ENCODE assay signal across 8 cellular contexts in genomic region chr14:21104448-21105060, GRCh38. TPM values are rescaled to one million over a fixed set of nuclear protein-coding genes. Genes with fewer than 3 reads are reported as not detected.
A peak's percentile ranks its signal among the peaks of the same experiment; 100 is the strongest.
DNase-seq lines count a peak whose midpoint lies in the region; ATAC-seq and TF ChIP-seq lines count a peak whose summit lies in the region.

No MANE protein-coding gene starts in this region.

- no peaks in the 10 kb centered on the region for H3K36me3 ChIP-seq in endodermal cell (ENCODE audit: control insufficient read depth, insufficient read depth, low read length)
- no peaks in the 10 kb centered on the region for H3K36me3 ChIP-seq in mesendoderm (ENCODE audit: control insufficient read depth, insufficient read depth, low read length)

- POLR2A ChIA-PET in activated CD8-positive, alpha-beta T cell treated with anti-CD3 and anti-CD28 coated beads for 36 hours (lab: Charles Lee) = interaction anchor here (1.0 to 4.7 kb wide), 8 partner anchors 11 to 161 kb away, joined by 3 to 30 read pairs (median 6); partner anchors contain the start of gene ARHGEF40

- DNase-seq in Ammon's horn (ENCODE audit: low spot score) (peak; percentile 91), NCI-H526 treated with DMSO at 0.1 percent for 48 hours (lab: John Stamatoyannopoulos, UW) (peak; percentile 77), endodermal cell (peak; percentile 92), mesendoderm (peak; percentile 93)
- peak; percentile 80 for DNase-seq in activated CD8-positive, alpha-beta T cell treated with anti-CD3 and anti-CD28 coated beads for 36 hours
- peak; percentile 39 for DNase-seq in stimulated activated CD8-positive, alpha-beta memory T cell treated with anti-CD3 and anti-CD28 coated beads, Interleukin-15, amount 100 ng/mL, for 1 hour (ENCODE audit: low read depth)

- H2BK5ac ChIP-seq in mesendoderm (ENCODE audit: low read length) = peak overlapping the region; percentile 96

- H3K18ac ChIP-seq in mesendoderm (ENCODE audit: low read length) = peak overlapping the region; percentile 93

- 0 to 10% methylated on average over 7 to 8 of the region's 8 CpGs for WGBS in endodermal cell (ENCODE audit: insufficient coverage in 1 of 2, insufficient read length in 1 of 2), 2 experiments
- no CpG with 5 or more reads among the region's 8 CpGs for WGBS in mesendoderm (ENCODE audit: extremely low coverage, insufficient coverage, low lambda C conversion rate)

- H3K4me1 ChIP-seq in endodermal cell (ENCODE audit: control insufficient read depth, insufficient read depth, low read length) (peaks cover 10% of the 10 kb centered on the region), mesendoderm (ENCODE audit: control insufficient read depth, low read depth, low read length) (peaks cover 10% of the 10 kb centered on the region)

- H3K9me3 Mint-ChIP-seq in activated CD8-positive, alpha-beta T cell treated with anti-CD3 and anti-CD28 coated beads for 36 hours = no peaks in the 10 kb centered on the region
- H3K9me3 Mint-ChIP-seq in endodermal cell = no peaks in the 10 kb centered on the region

- H3K4ac ChIP-seq in mesendoderm (ENCODE audit: low read depth, low read length) = peak overlapping the region; percentile 95

- H3K27ac Mint-ChIP-seq in activated CD8-positive, alpha-beta T cell treated with anti-CD3 and anti-CD28 coated beads for 36 hours = peak overlapping the region; percentile 90
- peak overlapping the region; percentile 97 for H3K27ac Mint-ChIP-seq in endodermal cell

- H3K27ac ChIP-seq in endodermal cell (ENCODE audit: low read depth, low read length) = peak overlapping the region; percentile 100
- peak overlapping the region; percentile 93 for H3K27ac ChIP-seq in mesendoderm (ENCODE audit: low read depth, low read length)

- peak overlapping the region; percentile 84 for H3K4me3 ChIP-seq in endodermal cell (ENCODE audit: low read length)
- peak overlapping the region; percentile 72 for H3K4me3 ChIP-seq in mesendoderm (ENCODE audit: low read length)

- peak overlapping the region; percentile 16 for H2BK120ac ChIP-seq in mesendoderm (ENCODE audit: low read depth, low read length)

- CTCF ChIA-PET in activated CD8-positive, alpha-beta T cell treated with anti-CD3 and anti-CD28 coated beads for 36 hours (lab: Charles Lee) = interaction anchor here (0.7 to 13.2 kb wide), 39 partner anchors 10 to 421 kb away, joined by 3 to 267 read pairs (median 6); partner anchors contain the start of genes ARHGEF40, CHD8, NDRG2 and RNASE6

- ATAC-seq in GM19035 (IDR thresholded peaks at IDR 0.05; ENCODE audit: unreplicated experiment) = peak; percentile 36
- ATAC-seq in HG03565 (IDR thresholded peaks at IDR 0.05; ENCODE audit: unreplicated experiment) = peak; percentile 28
- peak; percentile 42 for ATAC-seq in activated CD8-positive, alpha-beta T cell treated with anti-CD3 and anti-CD28 coated beads for 36 hours

- peak overlapping the region; percentile 75 for H3K4me2 ChIP-seq in mesendoderm (ENCODE audit: low read length)

- H3K9ac ChIP-seq in endodermal cell (ENCODE audit: extremely low read depth, low read length, poor library complexity, severe bottlenecking) (peak overlapping the region; percentile 96), mesendoderm (ENCODE audit: low read length) (peak overlapping the region; percentile 98)

- TF ChIP-seq CTCF in activated CD8-positive, alpha-beta T cell treated with anti-CD3 and anti-CD28 coated beads for 36 hours (IDR thresholded peaks at IDR 0.05) = peak; percentile 95
- peak; percentile 97 for TF ChIP-seq CTCF in endodermal cell (conservative IDR thresholded peaks at IDR 0.05)

- H2AK5ac ChIP-seq in mesendoderm (ENCODE audit: low read length) = no peak overlapping the region

- H4K8ac ChIP-seq in mesendoderm (ENCODE audit: low read depth, low read length) = no peak overlapping the region

- H3K79me2 ChIP-seq in mesendoderm (ENCODE audit: control insufficient read depth, insufficient read depth, low read length) = no peaks in the 10 kb centered on the region

- no peaks in the 10 kb centered on the region for H3K9me3 ChIP-seq in endodermal cell (ENCODE audit: control insufficient read depth, low read length)

- H3K36me3 Mint-ChIP-seq in activated CD8-positive, alpha-beta T cell treated with anti-CD3 and anti-CD28 coated beads for 36 hours (ENCODE audit: low read depth) = no peaks in the 10 kb centered on the region
- H3K36me3 Mint-ChIP-seq in endodermal cell (ENCODE audit: low read depth) = no peaks in the 10 kb centered on the region

- no peak overlapping the region for H4K5ac ChIP-seq in mesendoderm (ENCODE audit: low read length)

- peaks cover 31% of the 10 kb centered on the region for H3K4me1 Mint-ChIP-seq in activated CD8-positive, alpha-beta T cell treated with anti-CD3 and anti-CD28 coated beads for 36 hours (ENCODE audit: low read depth)
- H3K4me1 Mint-ChIP-seq in endodermal cell = peaks cover 32% of the 10 kb centered on the region

- no peak overlapping the region for H2BK15ac ChIP-seq in mesendoderm (replicated peaks; ENCODE audit: low read depth)

- intact Hi-C loops in activated CD8-positive, alpha-beta T cell treated with anti-CD3 and anti-CD28 coated beads for 36 hours (cut with micrococcal nuclease) = no loop called here

- H3K4me3 Mint-ChIP-seq in activated CD8-positive, alpha-beta T cell treated with anti-CD3 and anti-CD28 coated beads for 36 hours = peak overlapping the region; percentile 80
- H3K4me3 Mint-ChIP-seq in endodermal cell = peak overlapping the region; percentile 82

- no peaks in the 10 kb centered on the region for H3K27me3 Mint-ChIP-seq in activated CD8-positive, alpha-beta T cell treated with anti-CD3 and anti-CD28 coated beads for 36 hours
- H3K27me3 Mint-ChIP-seq in endodermal cell (ENCODE audit: insufficient read depth) = peaks cover 25% of the 10 kb centered on the region

- peaks cover 10% of the 10 kb centered on the region for H3K27me3 ChIP-seq in endodermal cell (ENCODE audit: control insufficient read depth, insufficient read depth, low read length, poor library complexity, severe bottlenecking)
- no peaks in the 10 kb centered on the region for H3K27me3 ChIP-seq in mesendoderm (ENCODE audit: insufficient read depth, low read length, poor library complexity)

- no peaks in the 10 kb centered on the region for H3K79me1 ChIP-seq in mesendoderm (ENCODE audit: low read length)

- H3K23ac ChIP-seq in mesendoderm (ENCODE audit: low read length) = no peak overlapping the region

- peak overlapping the region; percentile 98 for H3K56ac ChIP-seq in mesendoderm (ENCODE audit: low read length)

RNA-seq across cellular contexts. Expression of gene TMEM253, which starts 3.7 kb away (rescaled TPM):
- not detected for total RNA-seq in activated CD8-positive, alpha-beta T cell treated with anti-CD3 and anti-CD28 coated beads for 36 hours
- under 1 TPM; 0.40 to 0.49 TPM for total RNA-seq in endodermal cell
- 2.1 TPM for polyA plus RNA-seq in endodermal cell (2013, experiment 1 of 2)
- 1.8 TPM for polyA plus RNA-seq in endodermal cell (2013, experiment 2 of 2)
- polyA plus RNA-seq in mesendoderm (2013, experiment 1 of 2) = 1.1 TPM
- 1.2 TPM for polyA plus RNA-seq in mesendoderm (2013, experiment 2 of 2)

RNA-seq across cellular contexts. Expression of gene ZNF219, which starts 6.1 kb away (rescaled TPM):
- 1 to 10 TPM; 7.2 to 8.2 TPM for total RNA-seq in activated CD8-positive, alpha-beta T cell treated with anti-CD3 and anti-CD28 coated beads for 36 hours
- 10 to 100 TPM; 43.4 to 59.6 TPM for total RNA-seq in endodermal cell
- 123 TPM for polyA plus RNA-seq in endodermal cell (2013, experiment 1 of 2)
- polyA plus RNA-seq in endodermal cell (2013, experiment 2 of 2) = 104 TPM
- 43.6 TPM for polyA plus RNA-seq in mesendoderm (2013, experiment 1 of 2)
- polyA plus RNA-seq in mesendoderm (2013, experiment 2 of 2) = 45.1 TPM

RNA-seq across cellular contexts. Expression of gene ARHGEF40, which starts 34.5 kb away (rescaled TPM):
- under 1 TPM; 0.18 to 0.23 TPM for total RNA-seq in activated CD8-positive, alpha-beta T cell treated with anti-CD3 and anti-CD28 coated beads for 36 hours
- 10 to 100 TPM; 71.1 to 73.5 TPM for total RNA-seq in endodermal cell
- polyA plus RNA-seq in endodermal cell (2013, experiment 1 of 2) = 65.4 TPM
- 71.9 TPM for polyA plus RNA-seq in endodermal cell (2013, experiment 2 of 2)
- 29.5 TPM for polyA plus RNA-seq in mesendoderm (2013, experiment 1 of 2)
- polyA plus RNA-seq in mesendoderm (2013, experiment 2 of 2) = 26.2 TPM

RNA-seq across cellular contexts. Expression of gene RNASE8, which starts 46.9 kb away (rescaled TPM):
- total RNA-seq in activated CD8-positive, alpha-beta T cell treated with anti-CD3 and anti-CD28 coated beads for 36 hours = not detected
- not detected for total RNA-seq in endodermal cell
- polyA plus RNA-seq in endodermal cell (2013, experiment 1 of 2) = not detected
- not detected for polyA plus RNA-seq in endodermal cell (2013, experiment 2 of 2)
- not detected for polyA plus RNA-seq in mesendoderm (2013, experiment 1 of 2)
- polyA plus RNA-seq in mesendoderm (2013, experiment 2 of 2) = not detected

RNA-seq across cellular contexts. Expression of gene OR5AU1, which starts 51.3 kb away (rescaled TPM):
- total RNA-seq in activated CD8-positive, alpha-beta T cell treated with anti-CD3 and anti-CD28 coated beads for 36 hours = under 1 TPM in 1 of 2 experiments, not detected in 1; 0.07 TPM
- total RNA-seq in endodermal cell = not detected
- not detected for polyA plus RNA-seq in endodermal cell (2013, experiment 1 of 2)
- not detected for polyA plus RNA-seq in endodermal cell (2013, experiment 2 of 2)
- 0.01 TPM for polyA plus RNA-seq in mesendoderm (2013, experiment 1 of 2)
- 0.01 TPM for polyA plus RNA-seq in mesendoderm (2013, experiment 2 of 2)

Comparison
In these comparisons a context has a peak if more than half of its experiments do, and no peak if none do; other contexts are left out.
1. Peak in every context shown above with its lines: DNase-seq, ATAC-seq, H3K4me3 ChIP-seq and H3K27ac ChIP-seq.
2. DNase-seq: peak in every context shown above with its lines; median percentile 93 in mesendoderm; 92 in endodermal cell; 91 in Ammon's horn; 80 in activated CD8-positive, alpha-beta T cell treated with anti-CD3 and anti-CD28 coated beads for 36 hours; 77 in NCI-H526 treated with DMSO at 0.1 percent for 48 hours; 39 in stimulated activated CD8-positive, alpha-beta memory T cell treated with anti-CD3 and anti-CD28 coated beads, Interleukin-15, amount 100 ng/mL, for 1 hour.
3. RNA of gene ZNF219, which starts 6.1 kb away (total RNA-seq): 43.4 to 59.6 TPM in endodermal cell; 7.2 to 8.2 TPM in activated CD8-positive, alpha-beta T cell treated with anti-CD3 and anti-CD28 coated beads for 36 hours; every median in the first group is over 4 times any median in the second.
4. RNA of gene ARHGEF40, which starts 34.5 kb away (total RNA-seq): 71.1 to 73.5 TPM in endodermal cell; 0.18 to 0.23 TPM in activated CD8-positive, alpha-beta T cell treated with anti-CD3 and anti-CD28 coated beads for 36 hours; every median in the first group is over 10 times any median in the second.